ENCODE assay signal across 13 cellular contexts in the genomic region with DNA sequence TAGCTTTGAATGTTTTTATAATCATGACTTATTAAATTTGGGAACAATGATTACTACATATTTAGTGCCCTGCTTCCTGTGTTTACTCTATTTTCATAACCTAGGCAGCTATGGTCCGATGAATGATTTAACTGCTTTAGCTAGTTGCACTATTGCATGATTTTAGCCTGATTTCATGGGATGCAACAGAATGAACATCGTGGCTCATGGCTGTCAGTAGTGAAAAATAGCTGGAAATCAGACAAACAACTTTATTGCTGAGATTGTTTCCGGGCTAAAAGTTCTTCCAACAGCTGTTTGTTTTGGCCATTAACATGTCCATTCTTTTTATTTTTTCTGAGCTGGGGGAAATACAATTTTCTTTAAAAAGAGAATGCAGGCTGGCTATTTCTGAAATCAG. TPM values are rescaled to one million over a fixed set of nuclear protein-coding genes. Genes with fewer than 3 reads are reported as not detected.
DNase-seq lines count a peak whose midpoint lies in the region; ATAC-seq and TF ChIP-seq lines count a peak whose summit lies in the region.
"Had no signal": no experiment of that assay in that cellular context is flagged by ENCODE, and none has a peak within 500 bp of the region (broad histone marks: within the 10 kb centered on the region; RNA-seq: fewer than 3 reads in every experiment).

A gene with protein sequence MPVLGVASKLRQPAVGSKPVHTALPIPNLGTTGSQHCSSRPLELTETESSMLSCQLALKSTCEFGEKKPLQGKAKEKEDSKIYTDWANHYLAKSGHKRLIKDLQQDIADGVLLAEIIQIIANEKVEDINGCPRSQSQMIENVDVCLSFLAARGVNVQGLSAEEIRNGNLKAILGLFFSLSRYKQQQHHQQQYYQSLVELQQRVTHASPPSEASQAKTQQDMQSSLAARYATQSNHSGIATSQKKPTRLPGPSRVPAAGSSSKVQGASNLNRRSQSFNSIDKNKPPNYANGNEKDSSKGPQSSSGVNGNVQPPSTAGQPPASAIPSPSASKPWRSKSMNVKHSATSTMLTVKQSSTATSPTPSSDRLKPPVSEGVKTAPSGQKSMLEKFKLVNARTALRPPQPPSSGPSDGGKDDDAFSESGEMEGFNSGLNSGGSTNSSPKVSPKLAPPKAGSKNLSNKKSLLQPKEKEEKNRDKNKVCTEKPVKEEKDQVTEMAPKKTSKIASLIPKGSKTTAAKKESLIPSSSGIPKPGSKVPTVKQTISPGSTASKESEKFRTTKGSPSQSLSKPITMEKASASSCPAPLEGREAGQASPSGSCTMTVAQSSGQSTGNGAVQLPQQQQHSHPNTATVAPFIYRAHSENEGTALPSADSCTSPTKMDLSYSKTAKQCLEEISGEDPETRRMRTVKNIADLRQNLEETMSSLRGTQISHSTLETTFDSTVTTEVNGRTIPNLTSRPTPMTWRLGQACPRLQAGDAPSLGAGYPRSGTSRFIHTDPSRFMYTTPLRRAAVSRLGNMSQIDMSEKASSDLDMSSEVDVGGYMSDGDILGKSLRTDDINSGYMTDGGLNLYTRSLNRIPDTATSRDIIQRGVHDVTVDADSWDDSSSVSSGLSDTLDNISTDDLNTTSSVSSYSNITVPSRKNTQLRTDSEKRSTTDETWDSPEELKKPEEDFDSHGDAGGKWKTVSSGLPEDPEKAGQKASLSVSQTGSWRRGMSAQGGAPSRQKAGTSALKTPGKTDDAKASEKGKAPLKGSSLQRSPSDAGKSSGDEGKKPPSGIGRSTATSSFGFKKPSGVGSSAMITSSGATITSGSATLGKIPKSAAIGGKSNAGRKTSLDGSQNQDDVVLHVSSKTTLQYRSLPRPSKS (N-terminal part only) (plus strand): TSS at position 393 of the 400 bp plus-strand sequence. CDS start 568 bp downstream, outside the sequence.

- intact Hi-C loops in OCI-LY7 (cut with micrococcal nuclease; ENCODE audit: unreplicated experiment) = no loop called here
- intact Hi-C loops in lower lobe of right lung (cut with DNase I) = no loop called here

- peak within 1 kb of the TSS; percentile 64 for H3K4me2 ChIP-seq in OCI-LY7 (ENCODE audit: low read length)

- peak within 1 kb of the TSS in 3 of 5 donors; percentile 20 to 51 (median 51) for H3K9ac ChIP-seq in subcutaneous abdominal adipose tissue (ENCODE audit: low read length in 5 of 5)

- CTCF ChIA-PET in OCI-LY7 (lab: Charles Lee; ENCODE audit: unreplicated experiment) = no interaction called here

- no TSS peak for BruUV-seq in OCI-LY7 (replicated peaks; lab: Mats Ljungman, UMichigan)

- H2AFZ ChIP-seq in OCI-LY7 (ENCODE audit: low read length) = peak within 1 kb of the TSS; percentile 99

- H3K4me1 ChIP-seq in OCI-LY7 (ENCODE audit: insufficient read depth, low read length, poor library complexity, severe bottlenecking) (peaks cover 46% of the 10 kb centered on the region), lower lobe of right lung (no peaks in the 10 kb centered on the region), subcutaneous abdominal adipose tissue (ENCODE audit: control insufficient read depth in 5 of 5, insufficient read depth in 5 of 5, low read length in 5 of 5) (peaks cover 0 to 25% (median 9%) of the 10 kb centered on the region in 5 donors)

- DNase-seq in OCI-LY7 (ENCODE audit: low spot score) = peak; percentile 19
- DNase-seq in lower lobe of right lung = no peak
- DNase-seq in KG1 (lab: John Stamatoyannopoulos, UW) = no peak
- DNase-seq: amygdala, head of caudate nucleus, naive B cell, SIG-M5, upper lobe of left lung had no signal

- H3K27ac ChIP-seq in OCI-LY7 (ENCODE audit: low read depth, low read length, poor library complexity, severe bottlenecking) (peak within 1 kb of the TSS; percentile 22), lower lobe of right lung (peak within 1 kb of the TSS; percentile 46), subcutaneous abdominal adipose tissue (ENCODE audit: low read depth, low read length) (peak within 1 kb of the TSS; percentile 52)

- H3K4me3 ChIP-seq in OCI-LY7 (ENCODE audit: low read depth, low read length, poor library complexity, severe bottlenecking) = peak within 1 kb of the TSS; percentile 37
- H3K4me3 ChIP-seq in lower lobe of right lung = peak within 1 kb of the TSS; percentile 26
- peak within 1 kb of the TSS in 2 of 5 donors; percentile 3 to 47 for H3K4me3 ChIP-seq in subcutaneous abdominal adipose tissue (ENCODE audit: low read depth in 1 of 5, low read length in 5 of 5)

- no peaks in the 10 kb centered on the region for H3K27me3 ChIP-seq in lower lobe of right lung (ENCODE audit: low read depth)
- H3K27me3 ChIP-seq in subcutaneous abdominal adipose tissue (ENCODE audit: control insufficient read depth in 5 of 5, insufficient read depth in 4 of 5, low read length in 5 of 5) = no peaks in the 10 kb centered on the region
- H3K27me3 ChIP-seq: upper lobe of left lung had no signal

- no peaks in the 10 kb centered on the region; the same call in 1 of the 2 replicates for H3K36me3 ChIP-seq in OCI-LY7 (ENCODE audit: insufficient read depth, low read length)
- no peaks in the 10 kb centered on the region for H3K36me3 ChIP-seq in lower lobe of right lung
- no peaks in the 10 kb centered on the region for H3K36me3 ChIP-seq in subcutaneous abdominal adipose tissue (ENCODE audit: control insufficient read depth in 5 of 5, insufficient read depth in 5 of 5, low read length in 5 of 5)
- H3K36me3 ChIP-seq: upper lobe of left lung had no signal

- TF ChIP-seq CTCF in OCI-LY7 (conservative IDR thresholded peaks at IDR 0.05; ENCODE audit: low read length) = no peak
- no peak for TF ChIP-seq CTCF in lower lobe of right lung (IDR thresholded peaks at IDR 0.05)

- H3K79me2 ChIP-seq in OCI-LY7 (ENCODE audit: insufficient read depth, low read depth, low read length) = no peaks in the 10 kb centered on the region

- H4K20me1 ChIP-seq in OCI-LY7 (ENCODE audit: insufficient read depth, low read length) = no peaks in the 10 kb centered on the region

- H3K9me2 ChIP-seq in OCI-LY7 (ENCODE audit: insufficient read depth, low read length) = no peaks in the 10 kb centered on the region

- in situ Hi-C loops in endometrial microvascular endothelial cells (cut with HindIII; ENCODE audit: inconsistent ontology term, low pct_unique_long_range_greater_than_20kb, low sequenced_read_pairs) = no loop called here

- no peaks in the 10 kb centered on the region; the same call in 1 of the 2 replicates for H3K9me3 ChIP-seq in OCI-LY7 (ENCODE audit: low read length)
- H3K9me3 ChIP-seq in lower lobe of right lung = no peaks in the 10 kb centered on the region
- H3K9me3 ChIP-seq in subcutaneous abdominal adipose tissue (ENCODE audit: control insufficient read depth in 5 of 5, low read length in 5 of 5) = no peaks in the 10 kb centered on the region
- H3K9me3 ChIP-seq: upper lobe of left lung had no signal

- ATAC-seq in lower lobe of right lung = no peak
- no peak for ATAC-seq in HG03342 (IDR thresholded peaks at IDR 0.05; ENCODE audit: unreplicated experiment)
- ATAC-seq in HG02970 (IDR thresholded peaks at IDR 0.05; ENCODE audit: low FRiP score, unreplicated experiment) = no peak
- ATAC-seq in HG02610 (IDR thresholded peaks at IDR 0.05; ENCODE audit: unreplicated experiment) = no peak

- POLR2A ChIA-PET in OCI-LY7 (lab: Charles Lee) = interaction anchor here (0.7 to 1.4 kb wide), 2 partner anchors 10 to 171 kb away, joined by 3 read pairs; no protein-coding TSS in a partner anchor

RNA-seq across cellular contexts. Expression of the gene that starts here (rescaled TPM):
- 1.6 and 4.2 TPM in 2 replicates for total RNA-seq in OCI-LY7 (2014; rRNA removed; shearing (Covaris generic))
- 0.68 and 0.85 TPM in 2 replicates for total RNA-seq in OCI-LY7 (2022)
- total RNA-seq in endometrial microvascular endothelial cells (ENCODE audit: inconsistent ontology term) = 29.2 TPM
- 8.7 TPM for total RNA-seq in lower lobe of right lung
